23 cellular contexts compared by ENCODE assay signal in the genomic region with DNA sequence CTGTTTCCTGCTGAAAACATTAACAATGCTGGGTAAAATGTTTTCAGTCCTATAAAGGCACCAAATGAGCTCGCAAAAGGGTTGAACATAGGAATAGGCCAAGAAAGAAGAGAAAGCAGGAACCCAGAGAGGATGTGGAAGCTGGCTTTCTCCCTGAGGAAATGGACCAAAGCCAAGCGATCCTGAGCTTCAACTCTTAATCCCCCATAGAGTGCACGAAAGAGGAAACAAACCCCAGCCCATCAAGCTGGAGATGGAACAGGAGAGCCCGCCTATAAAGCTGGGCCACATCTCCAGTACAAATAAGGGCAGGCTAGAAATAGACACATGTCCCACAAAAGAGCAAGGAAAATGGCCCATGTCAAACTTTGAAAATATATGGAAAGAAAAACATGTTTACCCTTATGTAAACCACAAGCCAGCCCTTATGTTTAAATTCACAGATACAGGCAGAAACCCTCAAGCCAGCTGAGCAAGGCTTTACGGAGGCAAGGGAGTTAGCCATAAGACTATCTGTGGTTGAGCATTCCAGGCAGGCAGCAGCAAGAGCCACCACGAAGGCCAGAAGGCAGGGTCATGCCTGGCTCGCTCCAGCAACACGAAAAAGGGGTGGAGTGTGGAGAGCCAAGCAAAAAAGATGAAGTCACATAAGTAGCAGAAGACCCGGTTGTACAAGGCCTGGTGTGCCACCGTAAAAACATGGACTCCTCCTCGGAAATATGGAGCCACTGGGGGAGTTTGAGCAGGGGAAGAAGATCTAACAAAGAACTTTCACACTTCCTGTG. TPM values are rescaled to one million over a fixed set of nuclear protein-coding genes. Genes with fewer than 3 reads are reported as not detected.
A peak's percentile ranks its signal among the peaks of the same experiment; 100 is the strongest.
DNase-seq lines count a peak whose midpoint lies in the region; ATAC-seq and TF ChIP-seq lines count a peak whose summit lies in the region.
"Had no signal": no experiment of that assay in that cellular context is flagged by ENCODE, and none has a peak within 500 bp of the region (broad histone marks: within the 10 kb centered on the region; RNA-seq: fewer than 3 reads in every experiment).

No MANE protein-coding gene starts in this region.

- CTCF ChIA-PET in mammary epithelial cell (lab: Charles Lee; ENCODE audit: low non-redundant PET) = no interaction called here

- H2AFZ ChIP-seq in mammary epithelial cell (ENCODE audit: low read depth, low read length) = peak overlapping the region; percentile 47
- H2AFZ ChIP-seq in hepatocyte = no peak overlapping the region

- DNase-seq in mammary epithelial cell (no peak), breast epithelium (ENCODE audit: low spot score in 2 of 2) (no peak), ascending aorta (ENCODE audit: low spot score in 2 of 2) (no peak), hepatocyte (ENCODE audit: low spot score) (no peak), aorta (no peak), NCI-H146 treated with DMSO at 0.1 percent for 48 hours (lab: John Stamatoyannopoulos, UW; ENCODE audit: unreplicated experiment) (no peak), NCI-H1694 treated with DMSO at 0.1 percent for 48 hours (lab: John Stamatoyannopoulos, UW) (no peak)
- DNase-seq: activated CD4-positive, alpha-beta T cell treated with anti-CD3 and anti-CD28 coated beads for 1 hour; activated CD8-positive, alpha-beta memory T cell treated with anti-CD3 and anti-CD28 coated beads, Interleukin-2, amount 50 U/mL, for 48 hours; anterior cingulate cortex; CD4-positive, alpha-beta T cell; erythroblast; NCI-H1694; NCI-H446; NK-92 treated with Interleukin-12 subunit alpha and Interleukin-12 subunit beta, amount 100 ng/mL, for 24 hours; pancreas; SHP77 had no signal

- intact Hi-C loops in mammary epithelial cell (cut with micrococcal nuclease) (no loop called here), breast epithelium (cut with DNase I; ENCODE audit: low total_unique reads) (no loop called here), ascending aorta (cut with DNase I) (no loop called here), aorta (cut with DNase I) (no loop called here)

- BruUV-seq in mammary epithelial cell (replicated peaks; lab: Mats Ljungman, UMichigan) = no TSS peak

- TF ChIP-seq CTCF in mammary epithelial cell (conservative IDR thresholded peaks at IDR 0.05 in 1 of 2, IDR thresholded peaks at IDR 0.05 in 1 of 2; ENCODE audit: extremely low read depth in 1 of 2, insufficient read depth in 1 of 2, low read depth in 1 of 2, low read length in 2 of 2) (no peak), breast epithelium (IDR thresholded peaks at IDR 0.05) (no peak), ascending aorta (IDR thresholded peaks at IDR 0.05) (no peak), hepatocyte (IDR thresholded peaks at IDR 0.05; ENCODE audit: poor library complexity) (no peak)

- H3K4me3 ChIP-seq in mammary epithelial cell (replicated peaks in 1 of 3; ENCODE audit: insufficient read depth in 1 of 3, low read depth in 2 of 3, low read length in 3 of 3) = no peak overlapping the region
- H3K4me3 ChIP-seq in breast epithelium = no peak overlapping the region
- H3K4me3 ChIP-seq in ascending aorta = no peak overlapping the region
- no peak overlapping the region for H3K4me3 ChIP-seq in hepatocyte
- H3K4me3 ChIP-seq in aorta (ENCODE audit: low read length in 2 of 2) = no peak overlapping the region
- H3K4me3 ChIP-seq: pancreas, skin epidermis, tibial nerve had no signal

- H3K9ac ChIP-seq in mammary epithelial cell (ENCODE audit: insufficient read depth, low read length) = no peak overlapping the region
- H3K9ac ChIP-seq: KMS-11 had no signal

- dilution Hi-C loops in mammary epithelial cell (cut with HindIII; ENCODE audit: low sequenced_read_pairs) = no loop called here

- H3K79me2 ChIP-seq in mammary epithelial cell (ENCODE audit: insufficient read depth, low read length) = no peaks in the 10 kb centered on the region
- no peaks in the 10 kb centered on the region for H3K79me2 ChIP-seq in hepatocyte

- in situ Hi-C loops in mammary epithelial cell (cut with MboI; ENCODE audit: low sequenced_read_pairs in 2 of 2) = loop anchor here in 1 of 2 donors (25.0 kb wide), 1 partner anchor 394 kb away; no protein-coding TSS in a partner anchor

- no peak for TF ChIP-seq POLR2A in breast epithelium (IDR thresholded peaks at IDR 0.05)

- WGBS in mammary epithelial cell (ENCODE audit: low coverage, missing lambda C conversion rate) = 77% methylated on average over 11 of the region's 11 CpGs
- WGBS in hepatocyte (ENCODE audit: low lambda C conversion rate, missing lambda C conversion rate) = 65% methylated on average over 11 of the region's 11 CpGs
- WGBS in aorta, 2 donors = 48 to 52% methylated on average over 11 of the region's 11 CpGs

- no peak overlapping the region for H3K4me2 ChIP-seq in mammary epithelial cell (ENCODE audit: insufficient read depth, low read depth, low read length)
- H3K4me2 ChIP-seq in hepatocyte = no peak overlapping the region
- H3K4me2 ChIP-seq: KMS-11 had no signal

- ATAC-seq in aorta (ENCODE audit: low FRiP score) (peak; percentile 41), GM21367 (IDR thresholded peaks at IDR 0.05; ENCODE audit: unreplicated experiment) (no peak)
- ATAC-seq: left lobe of liver, pancreas had no signal

- H3K9me2 ChIP-seq in hepatocyte (replicated peaks; ENCODE audit: insufficient read depth) = no peaks in the 10 kb centered on the region

- H4K20me1 ChIP-seq in mammary epithelial cell (ENCODE audit: insufficient read depth, low read length) = no peaks in the 10 kb centered on the region
- H4K20me1 ChIP-seq in hepatocyte (ENCODE audit: insufficient read depth, poor library complexity, severe bottlenecking) = no peaks in the 10 kb centered on the region

- H3K36me3 ChIP-seq in mammary epithelial cell (ENCODE audit: insufficient read depth, low read length) = no peaks in the 10 kb centered on the region
- H3K36me3 ChIP-seq in breast epithelium = no peaks in the 10 kb centered on the region
- H3K36me3 ChIP-seq in ascending aorta = no peaks in the 10 kb centered on the region
- no peaks in the 10 kb centered on the region for H3K36me3 ChIP-seq in hepatocyte (replicated peaks; ENCODE audit: insufficient read depth, low read depth)
- no peaks in the 10 kb centered on the region for H3K36me3 ChIP-seq in aorta (ENCODE audit: control insufficient read depth in 1 of 2, insufficient read depth in 2 of 2, low read length in 1 of 2)
- H3K36me3 ChIP-seq: pancreas, tibial nerve had no signal

- peaks cover 3% of the 10 kb centered on the region for H3K4me1 ChIP-seq in mammary epithelial cell (ENCODE audit: insufficient read depth, low read length)
- H3K4me1 ChIP-seq in breast epithelium = no peaks in the 10 kb centered on the region
- peaks cover 0 to 6% of the 10 kb centered on the region in 2 donors for H3K4me1 ChIP-seq in ascending aorta
- peaks cover 6% of the 10 kb centered on the region for H3K4me1 ChIP-seq in hepatocyte (ENCODE audit: insufficient read depth)
- no peaks in the 10 kb centered on the region for H3K4me1 ChIP-seq in aorta (ENCODE audit: control insufficient read depth in 1 of 2, insufficient read depth in 2 of 2, low read length in 2 of 2)
- H3K4me1 ChIP-seq: pancreas, tibial nerve had no signal

- H3K27ac ChIP-seq in mammary epithelial cell (ENCODE audit: insufficient read depth, low read depth, low read length) = no peak overlapping the region
- H3K27ac ChIP-seq in breast epithelium = no peak overlapping the region
- peak overlapping the region; percentile 37 to 63 for H3K27ac ChIP-seq in ascending aorta
- H3K27ac ChIP-seq in hepatocyte = peak overlapping the region; percentile 55
- H3K27ac ChIP-seq in aorta (ENCODE audit: low read depth in 1 of 2, low read length in 2 of 2) = peak overlapping the region in 1 of 2 donors; percentile 38
- H3K27ac ChIP-seq: 22Rv1, KMS-11, pancreas, skin epidermis, tibial nerve had no signal

- H3K27me3 ChIP-seq in mammary epithelial cell (ENCODE audit: insufficient read depth, low read length) (no peaks in the 10 kb centered on the region), breast epithelium (no peaks in the 10 kb centered on the region), ascending aorta (no peaks in the 10 kb centered on the region), hepatocyte (no peaks in the 10 kb centered on the region), aorta (ENCODE audit: control insufficient read depth in 1 of 2, insufficient read depth in 2 of 2, low read length in 1 of 2) (no peaks in the 10 kb centered on the region)
- H3K27me3 ChIP-seq: pancreas, tibial nerve had no signal

- no peaks in the 10 kb centered on the region for H3K9me3 ChIP-seq in mammary epithelial cell (replicated peaks; ENCODE audit: insufficient read depth, low read length)
- H3K9me3 ChIP-seq in breast epithelium = no peaks in the 10 kb centered on the region
- H3K9me3 ChIP-seq in ascending aorta = no peaks in the 10 kb centered on the region
- no peaks in the 10 kb centered on the region for H3K9me3 ChIP-seq in hepatocyte (ENCODE audit: low read depth)
- no peaks in the 10 kb centered on the region for H3K9me3 ChIP-seq in aorta (ENCODE audit: control insufficient read depth, low read length)
- H3K9me3 ChIP-seq: pancreas, tibial nerve had no signal

RNA-seq across cellular contexts. Expression of a gene that starts 27.9 kb away (rescaled TPM):
- total RNA-seq in mammary epithelial cell (10 to 100 TPM; 39.8 to 41.9 TPM), breast epithelium (10 to 100 TPM; 63.4 to 98.0 (median 70.8) TPM), ascending aorta (92.1 TPM), hepatocyte (52.0 and 54.3 TPM in 2 replicates), aorta (10 to 100 TPM; 56.9 to 69.2 TPM)
- polyA plus RNA-seq in mammary epithelial cell (58.2 TPM), hepatocyte (68.2 and 74.7 TPM in 2 replicates), aorta (100 to 1,000 TPM; 101 to 122 TPM)
- 40.6 TPM for polyA minus RNA-seq in mammary epithelial cell

Comparison
In these comparisons a context has a peak if more than half of its experiments do, and no peak if none do; other contexts are left out.
1. H3K27ac ChIP-seq: peak in ascending aorta (2 of 2) and hepatocyte (single experiment); none in mammary epithelial cell (single experiment) and breast epithelium (0 of 2).